Comparison of ENCODE assay signal across 27 cellular contexts in genomic region chr9:8872802-8873201, GRCh38.
A peak's percentile ranks its signal among the peaks of the same experiment; 100 is the strongest.
DNase-seq lines count a peak whose midpoint lies in the region; ATAC-seq and TF ChIP-seq lines count a peak whose summit lies in the region.
"Had no signal": no experiment of that assay in that cellular context is flagged by ENCODE, and none has a peak within 500 bp of the region (broad histone marks: within the 10 kb centered on the region; RNA-seq: fewer than 3 reads in every experiment).

No MANE protein-coding gene starts in this region.

- H3K4me1 ChIP-seq in left ventricle myocardium inferior = peaks cover 25% of the 10 kb centered on the region
- H3K4me1 ChIP-seq in lung (ENCODE audit: control insufficient read depth in 2 of 2, insufficient read depth in 2 of 2, low read length in 2 of 2) = peaks cover 0 to 14% of the 10 kb centered on the region in 2 donors
- H3K4me1 ChIP-seq: A549, adrenal gland, suprapubic skin, upper lobe of right lung had no signal

- no peaks in the 10 kb centered on the region for H3K4me1 Mint-ChIP-seq in activated CD4-positive, alpha-beta memory T cell treated with anti-CD3 and anti-CD28 coated beads, Interleukin-2, amount 10 ng/mL, durations not matched to agents 7 days and 5 days
- H3K4me1 Mint-ChIP-seq: activated naive CD4-positive, alpha-beta T cell treated with anti-CD3 and anti-CD28 coated beads, Interleukin-2, amount 10 ng/mL, durations not matched to agents 7 days and 5 days; CD4-positive, CD25-positive, alpha-beta regulatory T cell; stimulated activated memory B cell treated with anti-CD40 and anti-IgM and Interleukin-4, amounts not matched to agents 10 μg/mL and 1 μg/mL and 100 μg/mL, for 72 hours had no signal

- H3K27me3 ChIP-seq in left ventricle myocardium inferior (ENCODE audit: low read depth) = no peaks in the 10 kb centered on the region
- no peaks in the 10 kb centered on the region for H3K27me3 ChIP-seq in lung (ENCODE audit: control insufficient read depth, insufficient read depth)
- H3K27me3 ChIP-seq: adrenal gland, suprapubic skin, upper lobe of right lung had no signal

- no peaks in the 10 kb centered on the region for H3K9me3 ChIP-seq in left ventricle myocardium inferior (replicated peaks)
- peaks cover 0 to 2% of the 10 kb centered on the region in 2 donors for H3K9me3 ChIP-seq in lung (ENCODE audit: control insufficient read depth in 2 of 2, insufficient read depth in 1 of 2, low read length in 1 of 2)
- H3K9me3 ChIP-seq: A549, adrenal gland, SK-N-SH, suprapubic skin, upper lobe of right lung had no signal

- H3K27ac Mint-ChIP-seq in activated CD4-positive, alpha-beta memory T cell treated with anti-CD3 and anti-CD28 coated beads, Interleukin-2, amount 10 ng/mL, durations not matched to agents 7 days and 5 days = no peak overlapping the region
- H3K27ac Mint-ChIP-seq: activated naive CD4-positive, alpha-beta T cell treated with anti-CD3 and anti-CD28 coated beads, Interleukin-2, amount 10 ng/mL, durations not matched to agents 7 days and 5 days; CD4-positive, CD25-positive, alpha-beta regulatory T cell; dendritic cell treated with granulocyte-macrophage colony-stimulating factor and Interleukin-4, amounts not matched to agents 40 ng/mL and 50 ng/mL, for 4 days; endodermal cell; stimulated activated memory B cell treated with anti-CD40 and anti-IgM and Interleukin-4, amounts not matched to agents 10 μg/mL and 1 μg/mL and 100 μg/mL, for 72 hours; T-helper 1 cell treated with Interleukin-12 subunit alpha and Interleukin-12 subunit beta and Interleukin-4 antibody, amounts not matched to agents 30 μg/mL and 1 μg/mL, for 36 hours had no signal

- H3K27ac ChIP-seq in left ventricle myocardium inferior (replicated peaks) (no peak overlapping the region), lung (ENCODE audit: low read depth in 1 of 2, low read length in 1 of 2) (no peak overlapping the region)
- H3K27ac ChIP-seq: A549, adrenal gland, suprapubic skin, upper lobe of right lung had no signal

- H3K9me3 Mint-ChIP-seq in activated CD4-positive, alpha-beta memory T cell treated with anti-CD3 and anti-CD28 coated beads, Interleukin-2, amount 10 ng/mL, durations not matched to agents 7 days and 5 days = no peaks in the 10 kb centered on the region
- H3K9me3 Mint-ChIP-seq: activated naive CD4-positive, alpha-beta T cell treated with anti-CD3 and anti-CD28 coated beads, Interleukin-2, amount 10 ng/mL, durations not matched to agents 7 days and 5 days; dendritic cell treated with granulocyte-macrophage colony-stimulating factor and Interleukin-4, amounts not matched to agents 40 ng/mL and 50 ng/mL, for 4 days; endodermal cell; nephron progenitor cell; stimulated activated memory B cell treated with anti-CD40 and anti-IgM and Interleukin-4, amounts not matched to agents 10 μg/mL and 1 μg/mL and 100 μg/mL, for 72 hours; T-helper 1 cell treated with Interleukin-12 subunit alpha and Interleukin-12 subunit beta and Interleukin-4 antibody, amounts not matched to agents 30 μg/mL and 1 μg/mL, for 36 hours had no signal

- POLR2A ChIA-PET in activated CD4-positive, alpha-beta memory T cell treated with anti-CD3 and anti-CD28 coated beads, Interleukin-2, amount 10 ng/mL, durations not matched to agents 7 days and 5 days (lab: Charles Lee) = no interaction called here

- WGBS in lung, 2 donors = 74 to 83% methylated on average over 3 of the region's 3 CpGs

- DNase-seq in Right ventricle myocardium superior (no peak), left ventricle myocardium inferior (no peak), cerebellar cortex (ENCODE audit: low spot score) (peak; percentile 47), lung (ENCODE audit: low spot score) (no peak), DMS79 (lab: John Stamatoyannopoulos, UW) (no peak), RPMI8226 (no peak), hippocampal formation (lab: John Stamatoyannopoulos, UW) (no peak)
- DNase-seq in activated CD4-positive, alpha-beta memory T cell treated with anti-CD3 and anti-CD28 coated beads, Interleukin-2, amount 10 ng/mL, durations not matched to agents 7 days and 5 days = no peak
- DNase-seq: activated CD4-positive, alpha-beta T cell treated with anti-CD3 and anti-CD28 coated beads, Interleukin-2, amount 50 U/mL, for 48 hours; activated CD8-positive, alpha-beta memory T cell treated with anti-CD3 and anti-CD28 coated beads, Interleukin-2, amount 50 U/mL, for 48 hours; activated naive CD4-positive, alpha-beta T cell treated with anti-CD3 and anti-CD28 coated beads, Interleukin-2, amount 10 ng/mL, durations not matched to agents 7 days and 5 days; adrenal gland; Calu3; CD4-positive, CD25-positive, alpha-beta regulatory T cell; endodermal cell; GOT3; kidney glomerular epithelial cell; NCI-H146; nephron progenitor cell; SK-N-SH; upper lobe of right lung had no signal

- H3K36me3 Mint-ChIP-seq in activated CD4-positive, alpha-beta memory T cell treated with anti-CD3 and anti-CD28 coated beads, Interleukin-2, amount 10 ng/mL, durations not matched to agents 7 days and 5 days (ENCODE audit: low read depth) = no peaks in the 10 kb centered on the region
- H3K36me3 Mint-ChIP-seq: activated naive CD4-positive, alpha-beta T cell treated with anti-CD3 and anti-CD28 coated beads, Interleukin-2, amount 10 ng/mL, durations not matched to agents 7 days and 5 days; CD4-positive, CD25-positive, alpha-beta regulatory T cell; stimulated activated memory B cell treated with anti-CD40 and anti-IgM and Interleukin-4, amounts not matched to agents 10 μg/mL and 1 μg/mL and 100 μg/mL, for 72 hours had no signal

- H3K4me3 Mint-ChIP-seq in activated CD4-positive, alpha-beta memory T cell treated with anti-CD3 and anti-CD28 coated beads, Interleukin-2, amount 10 ng/mL, durations not matched to agents 7 days and 5 days = no peak overlapping the region
- H3K4me3 Mint-ChIP-seq: activated naive CD4-positive, alpha-beta T cell treated with anti-CD3 and anti-CD28 coated beads, Interleukin-2, amount 10 ng/mL, durations not matched to agents 7 days and 5 days; CD4-positive, CD25-positive, alpha-beta regulatory T cell; dendritic cell treated with granulocyte-macrophage colony-stimulating factor and Interleukin-4, amounts not matched to agents 40 ng/mL and 50 ng/mL, for 4 days; endodermal cell; nephron progenitor cell; stimulated activated memory B cell treated with anti-CD40 and anti-IgM and Interleukin-4, amounts not matched to agents 10 μg/mL and 1 μg/mL and 100 μg/mL, for 72 hours; T-helper 1 cell treated with Interleukin-12 subunit alpha and Interleukin-12 subunit beta and Interleukin-4 antibody, amounts not matched to agents 30 μg/mL and 1 μg/mL, for 36 hours had no signal

- no peak overlapping the region for H3K4me3 ChIP-seq in left ventricle myocardium inferior
- no peak overlapping the region for H3K4me3 ChIP-seq in lung
- H3K4me3 ChIP-seq: A549, adrenal gland, suprapubic skin, upper lobe of right lung had no signal

- H3K36me3 ChIP-seq in left ventricle myocardium inferior = no peaks in the 10 kb centered on the region
- H3K36me3 ChIP-seq in lung (ENCODE audit: control insufficient read depth in 2 of 2, insufficient read depth in 2 of 2, low read length in 2 of 2) = no peaks in the 10 kb centered on the region
- H3K36me3 ChIP-seq: adrenal gland, suprapubic skin, upper lobe of right lung had no signal

- TF ChIP-seq CTCF in left ventricle myocardium inferior (IDR thresholded peaks at IDR 0.05; ENCODE audit: borderline replicate concordance) (no peak), lung (IDR thresholded peaks at IDR 0.05; ENCODE audit: control extremely low read depth, extremely low read depth) (no peak)

- CTCF ChIA-PET in activated CD4-positive, alpha-beta memory T cell treated with anti-CD3 and anti-CD28 coated beads, Interleukin-2, amount 10 ng/mL, durations not matched to agents 7 days and 5 days (lab: Charles Lee) = no interaction called here

- intact Hi-C loops in Right ventricle myocardium superior (cut with DNase I) = no loop called here
- intact Hi-C loops in left ventricle myocardium inferior (cut with micrococcal nuclease) = no loop called here

- peak; percentile 49 for ATAC-seq in Right ventricle myocardium superior (ENCODE audit: poor library complexity)
- ATAC-seq in lung (ENCODE audit: insufficient read depth, low FRiP score) = peak; percentile 24
- ATAC-seq: A549; activated CD4-positive, CD25-positive, alpha-beta regulatory T cell treated with anti-CD3 and anti-CD28 coated beads, Interleukin-2, amount 50 U/mL, for 24 hours; stimulated activated memory B cell treated with anti-CD40 and anti-IgM and Interleukin-4, amounts not matched to agents 10 μg/mL and 1 μg/mL and 100 μg/mL, for 72 hours; upper lobe of right lung had no signal

- no peaks in the 10 kb centered on the region for H3K27me3 Mint-ChIP-seq in activated CD4-positive, alpha-beta memory T cell treated with anti-CD3 and anti-CD28 coated beads, Interleukin-2, amount 10 ng/mL, durations not matched to agents 7 days and 5 days
- H3K27me3 Mint-ChIP-seq: CD4-positive, CD25-positive, alpha-beta regulatory T cell; dendritic cell treated with granulocyte-macrophage colony-stimulating factor and Interleukin-4, amounts not matched to agents 40 ng/mL and 50 ng/mL, for 4 days; stimulated activated memory B cell treated with anti-CD40 and anti-IgM and Interleukin-4, amounts not matched to agents 10 μg/mL and 1 μg/mL and 100 μg/mL, for 72 hours had no signal
